In genomic region chr7:23938937-23939552, GRCh38 we compare ENCODE assay signal across 8 cellular contexts.
A peak's percentile ranks its signal among the peaks of the same experiment; 100 is the strongest.
DNase-seq lines count a peak whose midpoint lies in the region; TF ChIP-seq lines count a peak whose summit lies in the region.

No MANE protein-coding gene starts in this region.

- WGBS in neuronal stem cell (ENCODE audit: extremely low coverage in 2 of 2, insufficient read length in 2 of 2, insufficient replicate concordance in 1 of 2), 2 donors, result no CpG with 5 or more reads among the region's 4 CpGs

- H3K9me3 Mint-ChIP-seq in activated CD4-positive, alpha-beta T cell treated with anti-CD3 and anti-CD28 coated beads, Interleukin-2, amount 10 ng/mL, durations not matched to agents 24 days and 14 days, result no peaks in the 10 kb centered on the region
- H3K9me3 Mint-ChIP-seq in HFFc6, result peaks cover 26% of the 10 kb centered on the region
- H3K9me3 Mint-ChIP-seq in brain, result peaks cover 9 to 23% (median 13%) of the 10 kb centered on the region in 5 experiments

- no peaks in the 10 kb centered on the region for H3K36me3 Mint-ChIP-seq in activated CD4-positive, alpha-beta T cell treated with anti-CD3 and anti-CD28 coated beads, Interleukin-2, amount 10 ng/mL, durations not matched to agents 24 days and 14 days (ENCODE audit: low read depth)
- H3K36me3 Mint-ChIP-seq in HFFc6 (ENCODE audit: low read depth) (no peaks in the 10 kb centered on the region), brain (no peaks in the 10 kb centered on the region)

- H3K36me3 ChIP-seq in neuronal stem cell (replicated peaks in 1 of 2; ENCODE audit: control insufficient read depth in 2 of 2, insufficient read depth in 2 of 2, low read length in 2 of 2), result no peaks in the 10 kb centered on the region

- H3K4me3 Mint-ChIP-seq in activated CD4-positive, alpha-beta T cell treated with anti-CD3 and anti-CD28 coated beads, Interleukin-2, amount 10 ng/mL, durations not matched to agents 24 days and 14 days, result no peak overlapping the region
- H3K4me3 Mint-ChIP-seq in HFFc6, result no peak overlapping the region
- H3K4me3 Mint-ChIP-seq in brain, result no peak overlapping the region

- no peak overlapping the region for H2BK120ac ChIP-seq in neuronal stem cell (ENCODE audit: low read depth, low read length)

- no peak overlapping the region for H4K91ac ChIP-seq in neuronal stem cell (ENCODE audit: low read depth, low read length, poor library complexity)

- no peak overlapping the region for H2AFZ ChIP-seq in neuronal stem cell (ENCODE audit: low read length)

- no peak overlapping the region for H2BK12ac ChIP-seq in neuronal stem cell (ENCODE audit: low read length)

- no peak overlapping the region for H2BK15ac ChIP-seq in neuronal stem cell (ENCODE audit: low read length)

- H3K27me3 Mint-ChIP-seq in activated CD4-positive, alpha-beta T cell treated with anti-CD3 and anti-CD28 coated beads, Interleukin-2, amount 10 ng/mL, durations not matched to agents 24 days and 14 days, result peaks cover 22% of the 10 kb centered on the region
- H3K27me3 Mint-ChIP-seq in HFFc6 (ENCODE audit: insufficient read depth) (no peaks in the 10 kb centered on the region; the same call in 1 of the 2 replicates), brain (peaks cover 4% of the 10 kb centered on the region)

- intact Hi-C loops in activated CD4-positive, alpha-beta T cell treated with anti-CD3 and anti-CD28 coated beads, Interleukin-2, amount 10 ng/mL, durations not matched to agents 24 days and 14 days (cut with micrococcal nuclease), result no loop called here

- H3K18ac ChIP-seq in neuronal stem cell (ENCODE audit: low read length), result no peak overlapping the region

- H3K4me3 ChIP-seq in neuronal stem cell (ENCODE audit: low read length in 2 of 2), result no peak overlapping the region

- no peak overlapping the region for H3K23ac ChIP-seq in neuronal stem cell (ENCODE audit: low read depth, low read length, poor library complexity)

- peak; percentile 27; the same call in 1 of the 2 replicates for TF ChIP-seq CTCF in HFFc6 (IDR thresholded peaks at IDR 0.05)
- peak; percentile 44 to 71 for TF ChIP-seq CTCF in brain (conservative IDR thresholded peaks at IDR 0.05)

- H3K9me3 ChIP-seq in neuronal stem cell (replicated peaks in 1 of 2; ENCODE audit: control insufficient read depth in 2 of 2, insufficient read depth in 1 of 2, low read depth in 1 of 2, low read length in 2 of 2), result no peaks in the 10 kb centered on the region

- H3K4ac ChIP-seq in neuronal stem cell (ENCODE audit: low read length), result no peak overlapping the region

- no peak overlapping the region for H3K9ac ChIP-seq in neuronal stem cell (ENCODE audit: low read depth, low read length, poor library complexity)

- H3K27ac Mint-ChIP-seq in activated CD4-positive, alpha-beta T cell treated with anti-CD3 and anti-CD28 coated beads, Interleukin-2, amount 10 ng/mL, durations not matched to agents 24 days and 14 days, result no peak overlapping the region
- H3K27ac Mint-ChIP-seq in HFFc6, result no peak overlapping the region
- H3K27ac Mint-ChIP-seq in brain, result peak overlapping the region in 1 of 5 experiments; percentile 24

- H2BK5ac ChIP-seq in neuronal stem cell (ENCODE audit: low read length), result no peak overlapping the region

- H3K79me1 ChIP-seq in neuronal stem cell (ENCODE audit: low read depth, low read length), result no peaks in the 10 kb centered on the region

- no peaks in the 10 kb centered on the region for H3K27me3 ChIP-seq in neuronal stem cell (ENCODE audit: control insufficient read depth in 3 of 3, insufficient read depth in 3 of 3, low read depth in 1 of 3, low read length in 3 of 3)

- no peaks in the 10 kb centered on the region for H3K4me1 ChIP-seq in neuronal stem cell (ENCODE audit: control insufficient read depth in 2 of 2, insufficient read depth in 1 of 2, low read depth in 1 of 2, low read length in 2 of 2)

- H3K4me2 ChIP-seq in neuronal stem cell (ENCODE audit: insufficient read depth, low read length, poor library complexity, severe bottlenecking), result no peak overlapping the region

- H4K8ac ChIP-seq in neuronal stem cell (ENCODE audit: low read depth, low read length), result no peak overlapping the region

- H2AK5ac ChIP-seq in neuronal stem cell (ENCODE audit: low read depth, low read length), result no peak overlapping the region

- DNase-seq in activated CD4-positive, alpha-beta T cell treated with anti-CD3 and anti-CD28 coated beads, Interleukin-2, amount 10 ng/mL, durations not matched to agents 24 days and 14 days, result peak; percentile 57
- DNase-seq in activated CD4-positive, alpha-beta T cell treated with anti-CD3 and anti-CD28 coated beads for 4 hours, result no peak
- DNase-seq in HFFc6, result peak; percentile 3
- peak; percentile 17 for DNase-seq in NCI-H2107 (lab: John Stamatoyannopoulos, UW)
- DNase-seq in neuronal stem cell (ENCODE audit: low spot score), result peak; percentile 27
- DNase-seq in activated CD8-positive, alpha-beta memory T cell treated with anti-CD3 and anti-CD28 coated beads, Interleukin-2, amount 50 U/mL, for 4 hours, result no peak
- DNase-seq in NOMO-1 (lab: John Stamatoyannopoulos, UW; ENCODE audit: unreplicated experiment in 2 of 2), result no peak

- no peak overlapping the region for H3K14ac ChIP-seq in neuronal stem cell (ENCODE audit: low read length)

- H3K4me1 Mint-ChIP-seq in activated CD4-positive, alpha-beta T cell treated with anti-CD3 and anti-CD28 coated beads, Interleukin-2, amount 10 ng/mL, durations not matched to agents 24 days and 14 days, result no peaks in the 10 kb centered on the region
- H3K4me1 Mint-ChIP-seq in HFFc6 (ENCODE audit: low read depth) (no peaks in the 10 kb centered on the region), brain (no peaks in the 10 kb centered on the region)

- H3K27ac ChIP-seq in neuronal stem cell (replicated peaks; ENCODE audit: low read length), result no peak overlapping the region

Comparison
In these comparisons a context has a peak if more than half of its experiments do, and no peak if none do; other contexts are left out.
1. DNase-seq: peak in activated CD4-positive, alpha-beta T cell treated with anti-CD3 and anti-CD28 coated beads, Interleukin-2, amount 10 ng/mL, durations not matched to agents 24 days and 14 days (single experiment), HFFc6 (single experiment), NCI-H2107 (single experiment) and neuronal stem cell (single experiment); none in activated CD4-positive, alpha-beta T cell treated with anti-CD3 and anti-CD28 coated beads for 4 hours (0 of 2), activated CD8-positive, alpha-beta memory T cell treated with anti-CD3 and anti-CD28 coated beads, Interleukin-2, amount 50 U/mL, for 4 hours (single experiment) and NOMO-1 (0 of 2).